8 cellular contexts compared by ENCODE assay signal in genomic region chr12:77847060-77847541, GRCh38. TPM values are rescaled to one million over a fixed set of nuclear protein-coding genes. Genes with fewer than 3 reads are reported as not detected.
DNase-seq lines count a peak whose midpoint lies in the region; ATAC-seq and TF ChIP-seq lines count a peak whose summit lies in the region.

No MANE protein-coding gene starts in this region.

- no peaks in the 10 kb centered on the region for H3K36me3 Mint-ChIP-seq in endothelial cell (ENCODE audit: low read depth, unreplicated experiment)
- no peaks in the 10 kb centered on the region for H3K36me3 Mint-ChIP-seq in stimulated activated naive B cell treated with anti-CD40 and anti-IgM and Interleukin-4, amounts not matched to agents 10 μg/mL and 1 μg/mL and 100 μg/mL, for 72 hours

- H3K9ac ChIP-seq in BLaER1: no peak overlapping the region

- H3K4me2 ChIP-seq in BLaER1: peak overlapping the region; percentile 57

- H3K4me1 ChIP-seq in BLaER1: peaks cover 25% of the 10 kb centered on the region

- peaks cover 1% of the 10 kb centered on the region for H3K27me3 Mint-ChIP-seq in endothelial cell (ENCODE audit: unreplicated experiment)
- no peaks in the 10 kb centered on the region for H3K27me3 Mint-ChIP-seq in stimulated activated naive B cell treated with anti-CD40 and anti-IgM and Interleukin-4, amounts not matched to agents 10 μg/mL and 1 μg/mL and 100 μg/mL, for 72 hours

- H3K27me3 ChIP-seq in BLaER1: no peaks in the 10 kb centered on the region

- peaks cover 28% of the 10 kb centered on the region for H3K4me1 Mint-ChIP-seq in endothelial cell (ENCODE audit: unreplicated experiment)
- no peaks in the 10 kb centered on the region for H3K4me1 Mint-ChIP-seq in stimulated activated naive B cell treated with anti-CD40 and anti-IgM and Interleukin-4, amounts not matched to agents 10 μg/mL and 1 μg/mL and 100 μg/mL, for 72 hours

- no peaks in the 10 kb centered on the region for H4K20me1 ChIP-seq in BLaER1

- peak overlapping the region; percentile 75 for H3K27ac Mint-ChIP-seq in endothelial cell (ENCODE audit: unreplicated experiment)
- H3K27ac Mint-ChIP-seq in stimulated activated naive B cell treated with anti-CD40 and anti-IgM and Interleukin-4, amounts not matched to agents 10 μg/mL and 1 μg/mL and 100 μg/mL, for 72 hours: no peak overlapping the region

- H3K9me3 ChIP-seq in BLaER1: no peaks in the 10 kb centered on the region

- peak; percentile 67 for DNase-seq in GM20000 (ENCODE audit: low spot score)
- no peak for DNase-seq in endothelial cell (ENCODE audit: low spot score)
- DNase-seq in RKO (ENCODE audit: low spot score): no peak
- DNase-seq in stimulated activated naive B cell treated with anti-CD40 and anti-IgM and Interleukin-4, amounts not matched to agents 10 μg/mL and 1 μg/mL and 100 μg/mL, for 72 hours: no peak
- no peak for DNase-seq in DMS79 treated with DMSO at 0.1 percent for 48 hours (lab: John Stamatoyannopoulos, UW)
- DNase-seq in activated naive CD4-positive, alpha-beta T cell (lab: John Stamatoyannopoulos, UW): no peak

- ATAC-seq in HG03520 (IDR thresholded peaks at IDR 0.05; ENCODE audit: unreplicated experiment): peak; percentile 99
- no peak for ATAC-seq in stimulated activated naive B cell treated with anti-CD40 and anti-IgM and Interleukin-4, amounts not matched to agents 10 μg/mL and 1 μg/mL and 100 μg/mL, for 72 hours (replicated peaks)

- no peak overlapping the region for H3K27ac ChIP-seq in BLaER1

- no peaks in the 10 kb centered on the region for H3K36me3 ChIP-seq in BLaER1

- H3K9me3 Mint-ChIP-seq in endothelial cell (ENCODE audit: unreplicated experiment): no peaks in the 10 kb centered on the region
- H3K9me3 Mint-ChIP-seq in stimulated activated naive B cell treated with anti-CD40 and anti-IgM and Interleukin-4, amounts not matched to agents 10 μg/mL and 1 μg/mL and 100 μg/mL, for 72 hours: no peaks in the 10 kb centered on the region

- H3K4me3 ChIP-seq in BLaER1: no peak overlapping the region

- TF ChIP-seq CTCF in GM20000 (IDR thresholded peaks at IDR 0.05; ENCODE audit: extremely low read depth, missing control alignments): no peak
- no peak for TF ChIP-seq CTCF in endothelial cell (IDR thresholded peaks at IDR 0.05; ENCODE audit: unreplicated experiment)

- H3K4me3 Mint-ChIP-seq in endothelial cell (ENCODE audit: unreplicated experiment): no peak overlapping the region
- no peak overlapping the region for H3K4me3 Mint-ChIP-seq in stimulated activated naive B cell treated with anti-CD40 and anti-IgM and Interleukin-4, amounts not matched to agents 10 μg/mL and 1 μg/mL and 100 μg/mL, for 72 hours

RNA-seq across cellular contexts. Expression of gene NAV3, which starts 16.4 kb away (rescaled TPM):
- total RNA-seq in endothelial cell (ENCODE audit: unreplicated experiment): 20.3 TPM
